Comparison of ENCODE assay signal across 19 cellular contexts in genomic region chr9:75233011-75233410, GRCh38.
"Had no signal": no experiment of that assay in that cellular context is flagged by ENCODE, and none has a peak within 500 bp of the region (broad histone marks: within the 10 kb centered on the region; RNA-seq: fewer than 3 reads in every experiment).

No MANE protein-coding gene starts in this region.

- DNase-seq: activated B cell treated with CpG ODN at 0.5 μM for 24 hours; activated CD4-positive, alpha-beta T cell treated with anti-CD3 and anti-CD28 coated beads for 48 hours; activated CD8-positive, alpha-beta T cell treated with anti-CD3 and anti-CD28 coated beads for 36 hours; activated effector memory CD4-positive, alpha-beta T cell treated with Interleukin-2 at 50 U/mL for 16 hours; activated naive CD4-positive, alpha-beta T cell treated with anti-CD3 and anti-CD28 coated beads, Interleukin-2, amount 50 U/mL, for 16 hours; activated T-cell treated with anti-CD3 and anti-CD28 coated beads, Interleukin-2, amount 50 U/mL, for 1 hour; effector memory CD8-positive, alpha-beta T cell; heart right ventricle; mesenchymal stem cell; natural killer cell; stimulated activated CD4-positive, alpha-beta T cell treated with anti-CD3 and anti-CD28 coated beads, Interleukin-12 subunit alpha, Interleukin-12 subunit beta, amount 100 ng/mL, for 4 hours; stimulated activated CD4-positive, alpha-beta T cell treated with anti-CD3 and anti-CD28 coated beads, Interleukin-1b, Interleukin-23, amount 100 ng/mL, for 48 hours; stimulated activated CD8-positive, alpha-beta memory T cell treated with anti-CD3 and anti-CD28 coated beads, Interleukin-4, amount 100 ng/mL, for 48 hours; stimulated activated naive CD4-positive, alpha-beta T cell; upper lobe of right lung had no signal

- ATAC-seq: activated CD8-positive, alpha-beta T cell treated with anti-CD3 and anti-CD28 coated beads for 36 hours; effector memory CD8-positive, alpha-beta T cell; gastroesophageal sphincter; heart right ventricle; natural killer cell; upper lobe of right lung had no signal

- H3K27ac ChIP-seq: ascending aorta, epithelial cell of prostate, heart right ventricle, parathyroid adenoma, upper lobe of right lung had no signal

- H3K4me3 ChIP-seq: ascending aorta, gastroesophageal sphincter, heart right ventricle, upper lobe of right lung had no signal
